Comparison of ENCODE assay signal across 11 cellular contexts in genomic region chr7:100433592-100434296, GRCh38. TPM values are rescaled to one million over a fixed set of nuclear protein-coding genes. Genes with fewer than 3 reads are reported as not detected.
A peak's percentile ranks its signal among the peaks of the same experiment; 100 is the strongest.
DNase-seq lines count a peak whose midpoint lies in the region; ATAC-seq, FAIRE-seq and TF ChIP-seq lines count a peak whose summit lies in the region.
"Had no signal": no experiment of that assay in that cellular context is flagged by ENCODE, and none has a peak within 500 bp of the region (broad histone marks: within the 10 kb centered on the region; RNA-seq: fewer than 3 reads in every experiment).

No MANE protein-coding gene starts in this region.

- H3K4me3 ChIP-seq in breast epithelium (no peak overlapping the region), esophagus squamous epithelium (no peak overlapping the region), thyroid gland (replicated peaks in 1 of 3) (no peak overlapping the region), pancreas (no peak overlapping the region)

- in situ Hi-C loops in GM13977 (cut with MboI; ENCODE audit: low pct_unique_long_range_greater_than_20kb, low sequenced_read_pairs, unreplicated experiment) = no loop called here

- no peaks in the 10 kb centered on the region for H3K9me3 ChIP-seq in breast epithelium
- H3K9me3 ChIP-seq in esophagus squamous epithelium = no peaks in the 10 kb centered on the region
- no peaks in the 10 kb centered on the region for H3K9me3 ChIP-seq in thyroid gland
- H3K9me3 ChIP-seq in pancreas = no peaks in the 10 kb centered on the region
- H3K9me3 ChIP-seq: BE2C had no signal

- FAIRE-seq in urothelium cell line (lab: Jason Lieb, UNC) = no peak
- no peak for FAIRE-seq in pancreas (lab: Jason Lieb, UNC)
- FAIRE-seq: RCC 7860 had no signal

- H3K36me3 Mint-ChIP-seq in MCF 10A (ENCODE audit: insufficient read depth, unreplicated experiment) (peaks cover 59% of the 10 kb centered on the region), T-cell (peaks cover 26% of the 10 kb centered on the region)

- TF ChIP-seq CTCF in breast epithelium (IDR thresholded peaks at IDR 0.05) = no peak
- no peak for TF ChIP-seq CTCF in MCF 10A (IDR thresholded peaks at IDR 0.05; ENCODE audit: unreplicated experiment)
- no peak for TF ChIP-seq CTCF in esophagus squamous epithelium (IDR thresholded peaks at IDR 0.05)
- TF ChIP-seq CTCF in thyroid gland (IDR thresholded peaks at IDR 0.05) = no peak
- no peak for TF ChIP-seq CTCF in GM13977 (IDR thresholded peaks at IDR 0.05; ENCODE audit: extremely low read depth, insufficient read depth, missing control alignments)
- TF ChIP-seq CTCF in pancreas (IDR thresholded peaks at IDR 0.05) = no peak

- intact Hi-C loops in breast epithelium (cut with DNase I; ENCODE audit: low total_unique reads) = no loop called here
- intact Hi-C loops in MCF 10A (cut with micrococcal nuclease) = no loop called here
- intact Hi-C loops in esophagus squamous epithelium (cut with DNase I) = no loop called here
- intact Hi-C loops in thyroid gland (cut with DNase I) = no loop called here
- intact Hi-C loops in pancreas (cut with DNase I) = no loop called here

- TF ChIP-seq POLR2A in breast epithelium (IDR thresholded peaks at IDR 0.05) = no peak
- no peak for TF ChIP-seq POLR2A in esophagus squamous epithelium (IDR thresholded peaks at IDR 0.05)
- TF ChIP-seq POLR2A in thyroid gland (IDR thresholded peaks at IDR 0.05) = no peak

- 76 to 85% methylated on average over 9 of the region's 10 CpGs for WGBS in esophagus squamous epithelium, 2 donors
- 71 to 76% methylated on average over 10 of the region's 10 CpGs for WGBS in thyroid gland, 2 donors
- WGBS in pancreas, 2 donors = 85 to 87% methylated on average over 10 of the region's 10 CpGs

- peaks cover 36% of the 10 kb centered on the region for H3K4me1 Mint-ChIP-seq in MCF 10A (ENCODE audit: insufficient read depth, unreplicated experiment)
- H3K4me1 Mint-ChIP-seq in T-cell = peaks cover 51 to 63% (median 60%) of the 10 kb centered on the region in 3 donors

- ATAC-seq in T-cell (replicated peaks in 1 of 4) = no peak
- ATAC-seq in pancreas = no peak

- no peak for DNase-seq in breast epithelium (ENCODE audit: low spot score in 2 of 2)
- DNase-seq in MCF 10A (ENCODE audit: unreplicated experiment) = no peak
- DNase-seq in T-cell = no peak
- DNase-seq in esophagus squamous epithelium (lab: John Stamatoyannopoulos, UW) = no peak
- DNase-seq in thyroid gland = no peak
- DNase-seq in GM13977 (ENCODE audit: low spot score) = no peak
- DNase-seq in urothelium cell line (ENCODE audit: low spot score) = no peak
- no peak for DNase-seq in pancreas
- DNase-seq: BE2C, trophoblast cell had no signal

- H3K4me1 ChIP-seq in breast epithelium = peaks cover 8 to 33% of the 10 kb centered on the region in 2 donors
- H3K4me1 ChIP-seq in esophagus squamous epithelium = peaks cover 22 to 65% (median 36%) of the 10 kb centered on the region in 3 donors
- peaks cover 35 to 57% of the 10 kb centered on the region in 2 donors for H3K4me1 ChIP-seq in thyroid gland
- H3K4me1 ChIP-seq in pancreas = peaks cover 0 to 20% (median 10%) of the 10 kb centered on the region in 3 donors
- H3K4me1 ChIP-seq: BE2C had no signal

- H3K9me3 Mint-ChIP-seq in MCF 10A (ENCODE audit: unreplicated experiment) = no peaks in the 10 kb centered on the region
- H3K9me3 Mint-ChIP-seq in T-cell = no peaks in the 10 kb centered on the region

- no peak overlapping the region for H3K27ac Mint-ChIP-seq in MCF 10A (ENCODE audit: low read depth, unreplicated experiment)
- peak overlapping the region; percentile 83 to 94 for H3K27ac Mint-ChIP-seq in T-cell

- no peaks in the 10 kb centered on the region for H3K27me3 ChIP-seq in breast epithelium
- no peaks in the 10 kb centered on the region for H3K27me3 ChIP-seq in esophagus squamous epithelium
- no peaks in the 10 kb centered on the region for H3K27me3 ChIP-seq in thyroid gland
- H3K27me3 ChIP-seq in pancreas = no peaks in the 10 kb centered on the region
- H3K27me3 ChIP-seq: BE2C had no signal

- BruUV-seq in MCF 10A (replicated peaks; lab: Mats Ljungman, UMichigan) = no TSS peak

- POLR2A ChIA-PET in MCF 10A (lab: Yijun Ruan, JAX) (interaction anchor here (1.8 kb wide), 1 partner anchor 153 kb away, joined by 5 read pairs; the partner anchor contains the start of gene FBXO24), T-cell (lab: Charles Lee) (no interaction called here)

- H3K27ac ChIP-seq in breast epithelium = peak overlapping the region; percentile 76 to 99
- H3K27ac ChIP-seq in esophagus squamous epithelium = peak overlapping the region in 3 of 4 donors; percentile 7 to 96 (median 42)
- peak overlapping the region in 2 of 3 donors; percentile 77 to 99 for H3K27ac ChIP-seq in thyroid gland
- H3K27ac ChIP-seq in pancreas = no peak overlapping the region

- no peak overlapping the region for H3K4me3 Mint-ChIP-seq in MCF 10A (ENCODE audit: unreplicated experiment)
- peak overlapping the region; percentile 76 to 94 (median 83) for H3K4me3 Mint-ChIP-seq in T-cell

- H3K27me3 Mint-ChIP-seq in MCF 10A (ENCODE audit: insufficient read depth, unreplicated experiment) = no peaks in the 10 kb centered on the region
- H3K27me3 Mint-ChIP-seq in T-cell = no peaks in the 10 kb centered on the region

- H3K36me3 ChIP-seq in breast epithelium (no peaks in the 10 kb centered on the region), esophagus squamous epithelium (peaks cover 17 to 42% (median 17%) of the 10 kb centered on the region in 3 donors), thyroid gland (peaks cover 17 to 20% of the 10 kb centered on the region in 2 donors), pancreas (peaks cover 0 to 12% (median 0%) of the 10 kb centered on the region in 3 donors)

- CTCF ChIA-PET in MCF 10A (lab: Yijun Ruan, JAX) (no interaction called here), T-cell (lab: Charles Lee) (no interaction called here)

RNA-seq across cellular contexts. Expression of gene PPP1R35, which starts 2.6 kb away (rescaled TPM):
- total RNA-seq in breast epithelium (10 to 100 TPM; 14.1 to 42.6 (median 32.6) TPM), MCF 10A (2022) (38.5 and 45.3 TPM in 2 replicates), T-cell (100 to 1,000 TPM in 2 of 5 donors, 10 to 100 TPM in 3; 32.8 to 117 (median 98.6) TPM), esophagus squamous epithelium (10 to 100 TPM; 18.4 to 28.2 (median 26.4) TPM), thyroid gland (10 to 100 TPM; 28.4 to 67.2 (median 45.5) TPM), pancreas (10 to 100 TPM; 10.8 to 18.9 (median 14.5) TPM)
- 10 to 100 TPM; 60.4 to 65.8 TPM for polyA plus RNA-seq in pancreas

RNA-seq across cellular contexts. Expression of gene MEPCE, which starts 4.1 kb away (rescaled TPM):
- 10 to 100 TPM; 26.5 to 41.4 (median 40.6) TPM for total RNA-seq in breast epithelium
- total RNA-seq in MCF 10A (2022) = 42.8 and 59.9 TPM in 2 replicates
- 10 to 100 TPM; 50.6 to 63.2 (median 60.3) TPM for total RNA-seq in T-cell
- 10 to 100 TPM; 18.0 to 27.7 (median 23.4) TPM for total RNA-seq in esophagus squamous epithelium
- 10 to 100 TPM; 42.9 to 48.7 (median 45.6) TPM for total RNA-seq in thyroid gland
- 10 to 100 TPM; 11.1 to 17.5 (median 15.2) TPM for total RNA-seq in pancreas
- 10 to 100 TPM; 18.0 to 20.7 TPM for polyA plus RNA-seq in pancreas

RNA-seq across cellular contexts. Expression of gene ZCWPW1, which starts 5.2 kb away (rescaled TPM):
- 10 to 100 TPM in 1 of 3 donors, 1 to 10 TPM in 2; 3.9 to 12.6 (median 8.6) TPM for total RNA-seq in breast epithelium
- total RNA-seq in MCF 10A (2022) = 6.5 and 8.5 TPM in 2 replicates
- 10 to 100 TPM in 3 of 5 donors, 1 to 10 TPM in 2; 6.9 to 13.9 (median 12.0) TPM for total RNA-seq in T-cell
- 1 to 10 TPM in 2 of 4 donors, under 1 TPM in 2; 0.83 to 4.2 (median 1.5) TPM for total RNA-seq in esophagus squamous epithelium
- total RNA-seq in thyroid gland = 1 to 10 TPM; 3.6 to 7.1 (median 4.3) TPM
- 1 to 10 TPM; 1.6 to 3.0 (median 2.0) TPM for total RNA-seq in pancreas
- 10 to 100 TPM in 1 of 2 donors, 1 to 10 TPM in 1; 8.0 to 18.9 TPM for polyA plus RNA-seq in pancreas

RNA-seq across cellular contexts. Expression of gene SPACDR, which starts 30.3 kb away (rescaled TPM):
- total RNA-seq in breast epithelium (not detected), MCF 10A (2022) (0.49 and 0.74 TPM in 2 replicates), T-cell (1 to 10 TPM; 1.3 to 4.0 (median 3.3) TPM), esophagus squamous epithelium (not detected), thyroid gland (1 to 10 TPM in 1 of 4 donors, not detected in 3; 2.0 TPM), pancreas (under 1 TPM in 2 of 6 donors, not detected in 4; 0.24 to 0.28 TPM)
- polyA plus RNA-seq in pancreas = under 1 TPM; 0.34 to 0.68 TPM

RNA-seq across cellular contexts. Expression of gene TSC22D4, which starts 45.3 kb away (rescaled TPM):
- total RNA-seq in breast epithelium (10 to 100 TPM; 17.0 to 23.7 (median 19.7) TPM), MCF 10A (2022) (36.0 and 43.8 TPM in 2 replicates), T-cell (100 to 1,000 TPM in 4 of 5 donors, 10 to 100 TPM in 1; 85.2 to 160 (median 148) TPM), esophagus squamous epithelium (10 to 100 TPM; 29.2 to 65.0 (median 33.7) TPM), thyroid gland (10 to 100 TPM; 22.7 to 37.8 (median 27.9) TPM), pancreas (10 to 100 TPM; 17.4 to 36.8 (median 19.8) TPM)
- polyA plus RNA-seq in pancreas = 10 to 100 TPM; 37.1 to 44.6 TPM

Comparison
In these comparisons a context has a peak if more than half of its experiments do, and no peak if none do; other contexts are left out.
1. H3K27ac ChIP-seq: peak in breast epithelium (2 of 2), esophagus squamous epithelium (3 of 4) and thyroid gland (2 of 3); none in pancreas (0 of 4).